In the genomic region with DNA sequence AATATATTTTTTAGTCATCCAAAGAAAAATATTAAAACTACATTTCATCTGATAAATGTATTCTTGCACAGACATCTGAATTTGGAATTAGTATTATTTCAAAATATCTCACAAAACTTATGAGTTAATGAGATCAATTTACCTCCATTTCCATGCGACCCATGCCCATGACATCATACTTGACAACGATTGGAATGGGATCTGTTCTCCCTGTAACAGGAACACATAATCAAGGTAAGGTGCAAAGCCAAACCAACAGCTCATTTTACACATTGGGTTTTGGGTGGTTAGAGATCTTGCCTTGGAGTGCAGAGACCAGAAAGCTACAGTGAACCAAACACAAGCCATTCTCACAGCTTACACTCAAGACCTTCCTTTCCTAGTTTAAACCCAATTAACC, we compare ENCODE assay signal across 25 cellular contexts. TPM values are rescaled to one million over a fixed set of nuclear protein-coding genes. Genes with fewer than 3 reads are reported as not detected.
DNase-seq lines count a peak whose midpoint lies in the region; ATAC-seq, FAIRE-seq and TF ChIP-seq lines count a peak whose summit lies in the region.
"Had no signal": no experiment of that assay in that cellular context is flagged by ENCODE, and none has a peak within 500 bp of the region (broad histone marks: within the 10 kb centered on the region; RNA-seq: fewer than 3 reads in every experiment).

No MANE protein-coding gene starts in this region.

- H3K4me1 Mint-ChIP-seq in glutamatergic neuron (ENCODE audit: low read depth, unreplicated experiment), result peaks cover 12% of the 10 kb centered on the region

- DNase-seq in cardiac muscle cell (ENCODE audit: low read depth in 1 of 2, low spot score in 1 of 2) (no peak), left ventricle myocardium superior (no peak), HTR-8/SVneo (ENCODE audit: insufficient read length, low spot score) (no peak), glutamatergic neuron (no peak), gastrocnemius medialis (peak in 1 of 2 donors; percentile 28), NOMO-1 treated with dmso at 0.1 percent for 144 hours (lab: John Stamatoyannopoulos, UW; ENCODE audit: unreplicated experiment) (no peak)
- DNase-seq: 8988T, ACHN, BE2C, Calu3, DMS153, H9, HFFc6, KBM-7, MV-4-11, NCI-H1105, NCI-H1436 treated with DMSO at 0.1 percent for 48 hours, NCI-H187 treated with DMSO at 0.1 percent for 48 hours, NCI-H446, NCI-H524 treated with DMSO at 0.1 percent for 48 hours, NCI-H774, PC-3 had no signal

- no peaks in the 10 kb centered on the region for H3K27me3 Mint-ChIP-seq in glutamatergic neuron (ENCODE audit: unreplicated experiment)

- H3K9me3 ChIP-seq in cardiac muscle cell (ENCODE audit: low read depth) (no peaks in the 10 kb centered on the region), gastrocnemius medialis (no peaks in the 10 kb centered on the region)
- H3K9me3 ChIP-seq: BE2C had no signal

- H3K4me3 ChIP-seq in cardiac muscle cell (no peak overlapping the region), gastrocnemius medialis (peak overlapping the region in 1 of 4 donors; percentile 0)
- H3K4me3 ChIP-seq: GM23338 had no signal

- in situ Hi-C loops in gastrocnemius medialis (cut with MboI; ENCODE audit: low sequenced_read_pairs in 4 of 4), result no loop called here

- intact Hi-C loops in left ventricle myocardium superior (cut with micrococcal nuclease) (no loop called here), gastrocnemius medialis (cut with DNase I; ENCODE audit: low total_unique reads) (no loop called here)

- TF ChIP-seq CTCF in cardiac muscle cell (IDR thresholded peaks at IDR 0.05; ENCODE audit: low read depth, low read length), result no peak
- no peak for TF ChIP-seq CTCF in glutamatergic neuron (IDR thresholded peaks at IDR 0.05; ENCODE audit: partially characterized antibody, unreplicated experiment)
- TF ChIP-seq CTCF in gastrocnemius medialis (IDR thresholded peaks at IDR 0.05 in 4 of 5, conservative IDR thresholded peaks at IDR 0.05 in 1 of 5), result no peak

- H3K36me3 ChIP-seq in cardiac muscle cell (peaks cover 32% of the 10 kb centered on the region), gastrocnemius medialis (peaks cover 0 to 23% of the 10 kb centered on the region in 2 donors)

- H3K9me3 Mint-ChIP-seq in glutamatergic neuron (ENCODE audit: unreplicated experiment), result no peaks in the 10 kb centered on the region
- H3K9me3 Mint-ChIP-seq: GM23338, H9, HFFc6 had no signal

- H3K27ac ChIP-seq in cardiac muscle cell (peak overlapping the region; percentile 5), gastrocnemius medialis (peak overlapping the region; percentile 84 to 94 (median 89))

- peak; percentile 74 for FAIRE-seq in HTR-8/SVneo (lab: Jason Lieb, UNC)

- H3K4me3 Mint-ChIP-seq in glutamatergic neuron (ENCODE audit: unreplicated experiment), result no peak overlapping the region
- H3K4me3 Mint-ChIP-seq: GM23338, H9, HFFc6 had no signal

- ATAC-seq in left ventricle myocardium superior, result no peak
- ATAC-seq in gastrocnemius medialis, result peak in 1 of 2 donors; percentile 59
- no peak for ATAC-seq in HG02610 (IDR thresholded peaks at IDR 0.05; ENCODE audit: unreplicated experiment)
- no peak for ATAC-seq in HG02884 (IDR thresholded peaks at IDR 0.05; ENCODE audit: unreplicated experiment)
- ATAC-seq: GM23338, PC-3 had no signal

- peaks cover 18% of the 10 kb centered on the region for H3K4me1 ChIP-seq in cardiac muscle cell (ENCODE audit: low read depth)
- peaks cover 70 to 80% of the 10 kb centered on the region in 2 donors for H3K4me1 ChIP-seq in gastrocnemius medialis
- H3K4me1 ChIP-seq: BE2C had no signal

- peak overlapping the region; percentile 17 for H3K27ac Mint-ChIP-seq in glutamatergic neuron (ENCODE audit: unreplicated experiment)
- H3K27ac Mint-ChIP-seq: GM23338, H9, HFFc6 had no signal

- peak in 1 of 2 donors; percentile 22 for TF ChIP-seq POLR2A in gastrocnemius medialis (IDR thresholded peaks at IDR 0.05)

- no peaks in the 10 kb centered on the region for H3K36me3 Mint-ChIP-seq in glutamatergic neuron (ENCODE audit: unreplicated experiment)

- H3K27me3 ChIP-seq in cardiac muscle cell (no peaks in the 10 kb centered on the region), gastrocnemius medialis (no peaks in the 10 kb centered on the region)
- H3K27me3 ChIP-seq: BE2C had no signal

RNA-seq across cellular contexts. Expression of a gene that starts 46.9 kb away (rescaled TPM):
- 2.0 and 11.0 TPM in 2 replicates for total RNA-seq in cardiac muscle cell
- polyA plus RNA-seq in cardiac muscle cell, result 0.56 and 6.7 TPM in 2 replicates
- total RNA-seq in left ventricle myocardium superior, result 0.72 TPM
- 7.1 TPM for total RNA-seq in glutamatergic neuron (ENCODE audit: unreplicated experiment)
- total RNA-seq in gastrocnemius medialis, result under 1 TPM in 1 of 4 donors, not detected in 3; 0.33 TPM
